Comparison of ENCODE assay signal across 1 cellular context in the genomic region with DNA sequence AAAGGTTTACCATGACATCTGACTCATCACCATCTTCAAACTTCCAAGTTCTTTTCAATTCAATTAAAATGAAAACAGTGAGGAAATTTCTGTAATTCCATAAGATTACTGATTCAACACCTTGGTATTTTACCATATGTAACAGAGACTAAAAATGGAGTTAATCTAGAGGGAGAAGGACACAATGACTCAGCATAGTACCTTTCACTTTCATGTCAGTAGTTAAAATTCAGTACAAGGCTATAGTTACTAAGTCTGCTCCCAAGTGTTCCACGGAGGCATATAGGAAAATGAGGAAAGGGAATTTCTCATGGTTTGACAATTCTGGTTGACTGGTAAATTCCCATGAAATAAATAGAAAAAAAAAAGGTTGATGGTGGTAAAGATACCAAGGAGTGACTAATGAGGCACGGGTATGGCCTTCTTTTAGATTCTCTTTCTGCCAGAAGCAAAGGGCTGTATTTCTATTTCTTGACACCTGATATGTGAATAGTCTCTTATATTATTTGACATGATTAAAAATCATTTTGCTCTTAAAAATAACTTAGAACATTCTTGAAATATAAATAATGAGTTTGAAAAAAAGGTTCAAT.
TF ChIP-seq lines count a peak whose summit lies in the region.

No MANE protein-coding gene starts in this region.

TF ChIP-seq in K562, 482 proteins besides CTCF, POLR2A, EP300 and RAD21 (continued from another document):
- TF ChIP-seq NFE2 (IDR thresholded peaks at IDR 0.05; ENCODE audit: low read depth) (peak; percentile 93), CBX3 (IDR thresholded peaks at IDR 0.05; ENCODE audit: borderline replicate concordance in 1 of 2, low read length in 2 of 2) (no peak), POLR3G (IDR thresholded peaks at IDR 0.05; ENCODE audit: extremely low read depth, insufficient read length, insufficient replicate concordance) (no peak), L3MBTL2 (IDR thresholded peaks at IDR 0.05) (peak; percentile 37; the same call in 1 of the 2 replicates), ZNF75A (CRISPR knock-in tag; IDR thresholded peaks at IDR 0.05) (no peak), C11orf30 (IDR thresholded peaks at IDR 0.05; ENCODE audit: low read depth) (peak; percentile 84), MAFF (IDR thresholded peaks at IDR 0.05; ENCODE audit: low read length) (peak; percentile 86), NFYB (IDR thresholded peaks at IDR 0.05; ENCODE audit: extremely low read depth, insufficient read length) (no peak), PRDM10 (IDR thresholded peaks at IDR 0.05; ENCODE audit: partially characterized antibody) (no peak), ZNF384 (IDR thresholded peaks at IDR 0.05; ENCODE audit: low read depth, low read length) (0 out of 2 replicates have a peak, but pooled peaks have one; percentile 8), ZKSCAN8 (CRISPR knock-in tag; IDR thresholded peaks at IDR 0.05) (0 out of 2 replicates have a peak, but pooled peaks have one; percentile 38), EHMT2 (IDR thresholded peaks at IDR 0.05) (peak; percentile 12; the same call in 1 of the 2 replicates), MEIS2 (IDR thresholded peaks at IDR 0.05; ENCODE audit: partially characterized antibody) (peak; percentile 8), ZNF785 (CRISPR knock-in tag; IDR thresholded peaks at IDR 0.05) (no peak), ARID1B (IDR thresholded peaks at IDR 0.05) (peak; percentile 50), DPF2 (IDR thresholded peaks at IDR 0.05) (peak; percentile 74), FOSL1 (tag; conservative IDR thresholded peaks at IDR 0.05) (peak; percentile 80), MAFK (IDR thresholded peaks at IDR 0.05; ENCODE audit: low read length) (peak; percentile 85), ARNT (IDR thresholded peaks at IDR 0.05) (peak in 1 of 2 experiments; percentile 19; a peak in 1 of 4 replicates), ZNF316 (IDR thresholded peaks at IDR 0.05) (peak; percentile 93), PYGO2 (tag; IDR thresholded peaks at IDR 0.05) (no peak), ZNF644 (tag; IDR thresholded peaks at IDR 0.05; ENCODE audit: low read depth) (0 out of 2 replicates have a peak, but pooled peaks have one; percentile 78), SMARCE1 (IDR thresholded peaks at IDR 0.05) (peak; percentile 67), ZNF584 (CRISPR knock-in tag; IDR thresholded peaks at IDR 0.05; ENCODE audit: low read depth) (peak; percentile 26; the same call in 1 of the 2 replicates), CEBPG (CRISPR knock-in tag; IDR thresholded peaks at IDR 0.05) (no peak), CEBPG (tag; conservative IDR thresholded peaks at IDR 0.05 in 1 of 2, IDR thresholded peaks at IDR 0.05 in 1 of 2) (no peak), NR2C1 (IDR thresholded peaks at IDR 0.05) (no peak), NR2C1 (tag; IDR thresholded peaks at IDR 0.05) (peak; percentile 41; the same call in 1 of the 2 replicates), FOXP1 (CRISPR knock-in tag; IDR thresholded peaks at IDR 0.05) (no peak), ZNF740 (CRISPR knock-in tag; IDR thresholded peaks at IDR 0.05) (no peak), ZNF740 (tag; IDR thresholded peaks at IDR 0.05) (0 out of 4 replicates have a peak, but pooled peaks of 1 of the 2 experiments have one; percentile 7), MAFG (tag; conservative IDR thresholded peaks at IDR 0.05) (peak; percentile 97), NFE2L1 (tag; IDR thresholded peaks at IDR 0.05; ENCODE audit: borderline replicate concordance, low read depth) (peak; percentile 94), NR2F6 (CRISPR knock-in tag; IDR thresholded peaks at IDR 0.05) (no peak), ZNF639 (CRISPR knock-in tag; conservative IDR thresholded peaks at IDR 0.05 in 1 of 2, IDR thresholded peaks at IDR 0.05 in 1 of 2) (peak in 1 of 2 experiments; percentile 75; a peak in 2 of 4 replicates)
- TF ChIP-seq, protein P1, sequence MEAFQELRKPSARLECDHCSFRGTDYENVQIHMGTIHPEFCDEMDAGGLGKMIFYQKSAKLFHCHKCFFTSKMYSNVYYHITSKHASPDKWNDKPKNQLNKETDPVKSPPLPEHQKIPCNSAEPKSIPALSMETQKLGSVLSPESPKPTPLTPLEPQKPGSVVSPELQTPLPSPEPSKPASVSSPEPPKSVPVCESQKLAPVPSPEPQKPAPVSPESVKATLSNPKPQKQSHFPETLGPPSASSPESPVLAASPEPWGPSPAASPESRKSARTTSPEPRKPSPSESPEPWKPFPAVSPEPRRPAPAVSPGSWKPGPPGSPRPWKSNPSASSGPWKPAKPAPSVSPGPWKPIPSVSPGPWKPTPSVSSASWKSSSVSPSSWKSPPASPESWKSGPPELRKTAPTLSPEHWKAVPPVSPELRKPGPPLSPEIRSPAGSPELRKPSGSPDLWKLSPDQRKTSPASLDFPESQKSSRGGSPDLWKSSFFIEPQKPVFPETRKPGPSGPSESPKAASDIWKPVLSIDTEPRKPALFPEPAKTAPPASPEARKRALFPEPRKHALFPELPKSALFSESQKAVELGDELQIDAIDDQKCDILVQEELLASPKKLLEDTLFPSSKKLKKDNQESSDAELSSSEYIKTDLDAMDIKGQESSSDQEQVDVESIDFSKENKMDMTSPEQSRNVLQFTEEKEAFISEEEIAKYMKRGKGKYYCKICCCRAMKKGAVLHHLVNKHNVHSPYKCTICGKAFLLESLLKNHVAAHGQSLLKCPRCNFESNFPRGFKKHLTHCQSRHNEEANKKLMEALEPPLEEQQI (IDR thresholded peaks at IDR 0.05) = peak; percentile 64; the same call in 1 of the 2 replicates
- TF ChIP-seq, protein P2, sequence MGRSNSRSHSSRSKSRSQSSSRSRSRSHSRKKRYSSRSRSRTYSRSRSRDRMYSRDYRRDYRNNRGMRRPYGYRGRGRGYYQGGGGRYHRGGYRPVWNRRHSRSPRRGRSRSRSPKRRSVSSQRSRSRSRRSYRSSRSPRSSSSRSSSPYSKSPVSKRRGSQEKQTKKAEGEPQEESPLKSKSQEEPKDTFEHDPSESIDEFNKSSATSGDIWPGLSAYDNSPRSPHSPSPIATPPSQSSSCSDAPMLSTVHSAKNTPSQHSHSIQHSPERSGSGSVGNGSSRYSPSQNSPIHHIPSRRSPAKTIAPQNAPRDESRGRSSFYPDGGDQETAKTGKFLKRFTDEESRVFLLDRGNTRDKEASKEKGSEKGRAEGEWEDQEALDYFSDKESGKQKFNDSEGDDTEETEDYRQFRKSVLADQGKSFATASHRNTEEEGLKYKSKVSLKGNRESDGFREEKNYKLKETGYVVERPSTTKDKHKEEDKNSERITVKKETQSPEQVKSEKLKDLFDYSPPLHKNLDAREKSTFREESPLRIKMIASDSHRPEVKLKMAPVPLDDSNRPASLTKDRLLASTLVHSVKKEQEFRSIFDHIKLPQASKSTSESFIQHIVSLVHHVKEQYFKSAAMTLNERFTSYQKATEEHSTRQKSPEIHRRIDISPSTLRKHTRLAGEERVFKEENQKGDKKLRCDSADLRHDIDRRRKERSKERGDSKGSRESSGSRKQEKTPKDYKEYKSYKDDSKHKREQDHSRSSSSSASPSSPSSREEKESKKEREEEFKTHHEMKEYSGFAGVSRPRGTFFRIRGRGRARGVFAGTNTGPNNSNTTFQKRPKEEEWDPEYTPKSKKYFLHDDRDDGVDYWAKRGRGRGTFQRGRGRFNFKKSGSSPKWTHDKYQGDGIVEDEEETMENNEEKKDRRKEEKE (IDR thresholded peaks at IDR 0.05; ENCODE audit: borderline replicate concordance in 1 of 2, control insufficient read depth in 1 of 2, low read depth in 2 of 2, low read length in 1 of 2) = 0 out of 4 replicates have a peak, but pooled peaks of 1 of the 2 experiments have one; percentile 29
- TF ChIP-seq, protein P3, sequence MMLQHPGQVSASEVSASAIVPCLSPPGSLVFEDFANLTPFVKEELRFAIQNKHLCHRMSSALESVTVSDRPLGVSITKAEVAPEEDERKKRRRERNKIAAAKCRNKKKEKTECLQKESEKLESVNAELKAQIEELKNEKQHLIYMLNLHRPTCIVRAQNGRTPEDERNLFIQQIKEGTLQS (IDR thresholded peaks at IDR 0.05) = peak; percentile 58
- TF ChIP-seq, protein P3 (CRISPR knock-in tag; conservative IDR thresholded peaks at IDR 0.05) = no peak
- TF ChIP-seq, protein P4, sequence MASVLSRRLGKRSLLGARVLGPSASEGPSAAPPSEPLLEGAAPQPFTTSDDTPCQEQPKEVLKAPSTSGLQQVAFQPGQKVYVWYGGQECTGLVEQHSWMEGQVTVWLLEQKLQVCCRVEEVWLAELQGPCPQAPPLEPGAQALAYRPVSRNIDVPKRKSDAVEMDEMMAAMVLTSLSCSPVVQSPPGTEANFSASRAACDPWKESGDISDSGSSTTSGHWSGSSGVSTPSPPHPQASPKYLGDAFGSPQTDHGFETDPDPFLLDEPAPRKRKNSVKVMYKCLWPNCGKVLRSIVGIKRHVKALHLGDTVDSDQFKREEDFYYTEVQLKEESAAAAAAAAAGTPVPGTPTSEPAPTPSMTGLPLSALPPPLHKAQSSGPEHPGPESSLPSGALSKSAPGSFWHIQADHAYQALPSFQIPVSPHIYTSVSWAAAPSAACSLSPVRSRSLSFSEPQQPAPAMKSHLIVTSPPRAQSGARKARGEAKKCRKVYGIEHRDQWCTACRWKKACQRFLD (CRISPR knock-in tag; IDR thresholded peaks at IDR 0.05) = 0 out of 2 replicates have a peak, but pooled peaks have one; percentile 41
